ENCODE assay signal across 8 cellular contexts in genomic region chr15:28125673-28126651, GRCh38. TPM values are rescaled to one million over a fixed set of nuclear protein-coding genes. Genes with fewer than 3 reads are reported as not detected.
A peak's percentile ranks its signal among the peaks of the same experiment; 100 is the strongest.
DNase-seq lines count a peak whose midpoint lies in the region; ATAC-seq and TF ChIP-seq lines count a peak whose summit lies in the region.

No MANE protein-coding gene starts in this region.

- 73% methylated on average over 17 of the region's 17 CpGs for WGBS in liver

- peaks cover 53% of the 10 kb centered on the region for H3K36me3 Mint-ChIP-seq in MCF 10A (ENCODE audit: insufficient read depth, unreplicated experiment)

- peak; percentile 84 for TF ChIP-seq CTCF in 22Rv1 (IDR thresholded peaks at IDR 0.05)
- peak; percentile 44 for TF ChIP-seq CTCF in MCF 10A (IDR thresholded peaks at IDR 0.05; ENCODE audit: unreplicated experiment)
- peak; percentile 52 for TF ChIP-seq CTCF in liver (IDR thresholded peaks at IDR 0.05; ENCODE audit: low read depth, low read length, missing input control)

- H3K36me3 ChIP-seq in liver (ENCODE audit: control insufficient read depth in 4 of 4, insufficient read depth in 3 of 4, low read depth in 1 of 4, low read length in 3 of 4): peaks cover 2 to 33% (median 13%) of the 10 kb centered on the region in 4 donors

- no peak overlapping the region for H3K4me3 Mint-ChIP-seq in MCF 10A (ENCODE audit: unreplicated experiment)

- intact Hi-C loops in MCF 10A (cut with micrococcal nuclease): loop anchor here (10.0 kb wide), 1 partner anchor 849 kb away; no protein-coding TSS in a partner anchor

- TF ChIP-seq RAD21 in liver (IDR thresholded peaks at IDR 0.05): peak; percentile 49 to 65

- H3K9me3 Mint-ChIP-seq in MCF 10A (ENCODE audit: unreplicated experiment): no peaks in the 10 kb centered on the region

- peaks cover 5% of the 10 kb centered on the region for H3K4me1 Mint-ChIP-seq in MCF 10A (ENCODE audit: insufficient read depth, unreplicated experiment)

- H3K4me3 ChIP-seq in liver (ENCODE audit: low read depth in 1 of 3, low read length in 3 of 3): no peak overlapping the region

- ATAC-seq in HG02840 (IDR thresholded peaks at IDR 0.05; ENCODE audit: low FRiP score, unreplicated experiment): no peak
- ATAC-seq in GM21528 (IDR thresholded peaks at IDR 0.05; ENCODE audit: low FRiP score, unreplicated experiment): no peak

- no peaks in the 10 kb centered on the region for H3K27me3 ChIP-seq in liver (ENCODE audit: control insufficient read depth in 4 of 4, insufficient read depth in 4 of 4, low read length in 3 of 4)

- no peak overlapping the region for H3K27ac Mint-ChIP-seq in MCF 10A (ENCODE audit: low read depth, unreplicated experiment)

- CTCF ChIA-PET in MCF 10A (lab: Yijun Ruan, JAX): interaction anchor here (0.5 to 3.8 kb wide), 31 partner anchors 9 to 1239 kb away, joined by 3 to 24 read pairs (median 3); no protein-coding TSS in a partner anchor

- DNase-seq in GM03348 (ENCODE audit: low spot score) (peak; percentile 62), NCI-H1694 treated with DMSO at 0.1 percent for 48 hours (lab: John Stamatoyannopoulos, UW) (peak; percentile 19), MCF 10A (ENCODE audit: unreplicated experiment) (peak; percentile 60), activated gamma-delta T cell treated with Interleukin-2 at 50 U/mL for 16 hours (no peak)

- H3K27me3 Mint-ChIP-seq in MCF 10A (ENCODE audit: insufficient read depth, unreplicated experiment): no peaks in the 10 kb centered on the region

- no peak overlapping the region for H3K27ac ChIP-seq in 22Rv1
- H3K27ac ChIP-seq in liver (ENCODE audit: low read depth in 1 of 2, low read length in 2 of 2): no peak overlapping the region

- POLR2A ChIA-PET in MCF 10A (lab: Yijun Ruan, JAX): no interaction called here

- no peak overlapping the region for H3K9ac ChIP-seq in liver (ENCODE audit: low read depth in 1 of 2, low read length in 2 of 2)

- BruUV-seq in MCF 10A (replicated peaks; lab: Mats Ljungman, UMichigan): no TSS peak

- no peaks in the 10 kb centered on the region for H3K4me1 ChIP-seq in liver (ENCODE audit: control insufficient read depth in 4 of 4, insufficient read depth in 4 of 4, low read length in 3 of 4)

- no peaks in the 10 kb centered on the region for H3K9me3 ChIP-seq in liver (ENCODE audit: control insufficient read depth in 4 of 4, low read length in 3 of 4)

TF ChIP-seq in liver, 16 proteins besides CTCF, POLR2A, EP300 and RAD21:
- no peak for TF ChIP-seq EGR1 (IDR thresholded peaks at IDR 0.05; ENCODE audit: low read depth in 2 of 2)

RNA-seq across cellular contexts. Expression of gene OCA2, which starts 26.8 kb away (rescaled TPM):
- total RNA-seq in MCF 10A (2022): not detected in 2 replicates
- under 1 TPM; 0.25 to 0.56 TPM for total RNA-seq in liver
- under 1 TPM; 0.02 to 0.04 TPM for polyA plus RNA-seq in liver
